Comparison of ENCODE assay signal across 8 cellular contexts in genomic region chr10:86399879-86400704, GRCh38. TPM values are rescaled to one million over a fixed set of nuclear protein-coding genes. Genes with fewer than 3 reads are reported as not detected.
DNase-seq lines count a peak whose midpoint lies in the region; ATAC-seq lines count a peak whose summit lies in the region.

No MANE protein-coding gene starts in this region.

- ATAC-seq in GM21717 (IDR thresholded peaks at IDR 0.05; ENCODE audit: unreplicated experiment) (peak; percentile 84), esophagus mucosa (peak; percentile 96)

- DNase-seq in DMS79 treated with DMSO at 0.1 percent for 48 hours (lab: John Stamatoyannopoulos, UW) = peak; percentile 51
- DNase-seq in Jurkat, Clone E6-1 (ENCODE audit: low read depth, low spot score) = peak; percentile 86
- peak; percentile 28 for DNase-seq in OCI-M2 (lab: John Stamatoyannopoulos, UW; ENCODE audit: unreplicated experiment)
- peak; percentile 93 for DNase-seq in activated T-cell treated with anti-CD3 and anti-CD28 coated beads, Interleukin-2, amount 50 U/mL, for 1 hour
- DNase-seq in stimulated activated CD8-positive, alpha-beta memory T cell treated with anti-CD3 and anti-CD28 coated beads, Interleukin-7, amount 100 ng/mL, for 1 hour (ENCODE audit: low read depth in 2 of 2) = peak; percentile 77 to 89

- H3K27ac ChIP-seq in muscle layer of colon (ENCODE audit: low read depth, low read length) = peak overlapping the region; percentile 70

- peak overlapping the region; percentile 29 for H3K9ac ChIP-seq in muscle layer of colon (ENCODE audit: low read length)

- H3K9me3 ChIP-seq in muscle layer of colon (ENCODE audit: low read length) = no peaks in the 10 kb centered on the region

- H3K27me3 ChIP-seq in muscle layer of colon (ENCODE audit: control insufficient read depth in 1 of 2, insufficient read depth in 2 of 2, low read length in 2 of 2) = no peaks in the 10 kb centered on the region

- peaks cover 17% of the 10 kb centered on the region for H3K4me1 ChIP-seq in muscle layer of colon (ENCODE audit: insufficient read depth, low read length)

- peak overlapping the region; percentile 61 for H3K4me3 ChIP-seq in Jurkat, Clone E6-1 (ENCODE audit: low read length)
- H3K4me3 ChIP-seq in muscle layer of colon (ENCODE audit: low read depth in 1 of 2, low read length in 2 of 2) = peak overlapping the region; percentile 73 to 89

- no peaks in the 10 kb centered on the region for H3K36me3 ChIP-seq in muscle layer of colon (ENCODE audit: insufficient read depth, low read length)

RNA-seq across cellular contexts. Expression of gene GRID1, which starts 33.5 kb away (rescaled TPM):
- 0.53 TPM for polyA plus RNA-seq in Jurkat, Clone E6-1 (2012; ENCODE audit: insufficient read depth, insufficient read length)
- total RNA-seq in esophagus mucosa = 0.68 TPM

Comparison
In these comparisons a context has a peak if more than half of its experiments do, and no peak if none do; other contexts are left out.
1. Peak in every context shown above with its lines: DNase-seq, ATAC-seq, H3K4me3 ChIP-seq and H3K27ac ChIP-seq.
2. DNase-seq: peak in every context shown above with its lines; median percentile 93 in activated T-cell treated with anti-CD3 and anti-CD28 coated beads, Interleukin-2, amount 50 U/mL, for 1 hour; 86 in Jurkat, Clone E6-1; 83 in stimulated activated CD8-positive, alpha-beta memory T cell treated with anti-CD3 and anti-CD28 coated beads, Interleukin-7, amount 100 ng/mL, for 1 hour; 51 in DMS79 treated with DMSO at 0.1 percent for 48 hours; 28 in OCI-M2.